23 cellular contexts compared by ENCODE assay signal in genomic region chr1:160911441-160911840, GRCh38. TPM values are rescaled to one million over a fixed set of nuclear protein-coding genes. Genes with fewer than 3 reads are reported as not detected.
DNase-seq lines count a peak whose midpoint lies in the region; ATAC-seq, FAIRE-seq and TF ChIP-seq lines count a peak whose summit lies in the region.
"Had no signal": no experiment of that assay in that cellular context is flagged by ENCODE, and none has a peak within 500 bp of the region (broad histone marks: within the 10 kb centered on the region; RNA-seq: fewer than 3 reads in every experiment).

No MANE protein-coding gene starts in this region.

- no peaks in the 10 kb centered on the region for H4K20me1 ChIP-seq in endothelial cell of umbilical vein (replicated peaks; ENCODE audit: control insufficient read depth, extremely low read depth, insufficient read depth, low read length)

- H3K4me1 Mint-ChIP-seq in mesothelial cell of epicardium = peaks cover 26% of the 10 kb centered on the region
- H3K4me1 Mint-ChIP-seq: natural killer cell, T-cell had no signal

- H3K27ac Mint-ChIP-seq in mesothelial cell of epicardium = peak overlapping the region; percentile 91
- H3K27ac Mint-ChIP-seq: natural killer cell, T-cell had no signal

- H3K36me3 Mint-ChIP-seq in mesothelial cell of epicardium = no peaks in the 10 kb centered on the region
- H3K36me3 Mint-ChIP-seq: natural killer cell, T-cell had no signal

- WGBS in right cardiac atrium = 19% methylated on average over 7 of the region's 7 CpGs
- WGBS in upper lobe of left lung, 2 donors = 41 to 42% methylated on average over 7 of the region's 7 CpGs

- POLR2A ChIA-PET in endothelial cell of umbilical vein (lab: Charles Lee) = no interaction called here

- ATAC-seq in right cardiac atrium (peak; percentile 86 to 87), upper lobe of left lung (ENCODE audit: low FRiP score in 2 of 2) (peak; percentile 8 to 88)
- ATAC-seq: A549, GM12878, natural killer cell, T-cell had no signal

- dilution Hi-C loops in endothelial cell of umbilical vein (cut with MboI; ENCODE audit: extremely low pct_ligation_motif_present, low sequenced_read_pairs) = no loop called here

- BruUV-seq in endothelial cell of umbilical vein (replicated peaks; lab: Mats Ljungman, UMichigan) = no TSS peak

- H3K27ac ChIP-seq in right cardiac atrium (ENCODE audit: low read length) (peak overlapping the region; percentile 3), left ventricle myocardium inferior (replicated peaks) (no peak overlapping the region), endothelial cell of umbilical vein (ENCODE audit: insufficient read depth, low read depth, low read length) (no peak overlapping the region), upper lobe of left lung (peak overlapping the region in 1 of 4 donors; percentile 30)
- H3K27ac ChIP-seq: A549, prostate gland, RWPE1, WERI-Rb-1 had no signal

- peak in 2 of 4 donors; percentile 41 to 54 for TF ChIP-seq EP300 in upper lobe of left lung (IDR thresholded peaks at IDR 0.05)

- CTCF ChIA-PET in endothelial cell of umbilical vein (lab: Charles Lee) = no interaction called here

- H3K4me3 ChIP-seq in right cardiac atrium (ENCODE audit: low read length) (no peak overlapping the region), left ventricle myocardium inferior (no peak overlapping the region), endothelial cell of umbilical vein (replicated peaks in 1 of 3; ENCODE audit: insufficient read depth in 1 of 3, low read depth in 1 of 3, low read length in 3 of 3) (no peak overlapping the region), upper lobe of left lung (no peak overlapping the region)
- H3K4me3 ChIP-seq: A549, GM12878, prostate gland, thyroid gland had no signal

- H3K27me3 ChIP-seq in right cardiac atrium (ENCODE audit: control insufficient read depth, insufficient read depth) (no peaks in the 10 kb centered on the region), left ventricle myocardium inferior (ENCODE audit: low read depth) (peaks cover 11% of the 10 kb centered on the region), endothelial cell of umbilical vein (ENCODE audit: control insufficient read depth in 2 of 2, insufficient read depth in 2 of 2, low read length in 2 of 2) (peaks cover 0 to 2% of the 10 kb centered on the region in 2 experiments), upper lobe of left lung (no peaks in the 10 kb centered on the region)
- H3K27me3 ChIP-seq: thyroid gland had no signal

- no peaks in the 10 kb centered on the region for H3K9me3 ChIP-seq in right cardiac atrium (ENCODE audit: control insufficient read depth, low read length)
- no peaks in the 10 kb centered on the region for H3K9me3 ChIP-seq in left ventricle myocardium inferior (replicated peaks)
- H3K9me3 ChIP-seq in endothelial cell of umbilical vein (replicated peaks; ENCODE audit: control insufficient read depth, insufficient read depth, low read length) = no peaks in the 10 kb centered on the region
- no peaks in the 10 kb centered on the region for H3K9me3 ChIP-seq in upper lobe of left lung
- H3K9me3 ChIP-seq: A549, prostate gland, thyroid gland had no signal

- H3K36me3 ChIP-seq in left ventricle myocardium inferior (no peaks in the 10 kb centered on the region), endothelial cell of umbilical vein (ENCODE audit: control insufficient read depth in 2 of 2, extremely low read depth in 1 of 2, insufficient read depth in 2 of 2, low read length in 2 of 2) (no peaks in the 10 kb centered on the region), upper lobe of left lung (no peaks in the 10 kb centered on the region)
- H3K36me3 ChIP-seq: prostate gland, thyroid gland, WERI-Rb-1 had no signal

- TF ChIP-seq POLR2A in endothelial cell of umbilical vein (IDR thresholded peaks at IDR 0.05; ENCODE audit: low read depth, low read length) (no peak), upper lobe of left lung (IDR thresholded peaks at IDR 0.05) (no peak)

- TF ChIP-seq CTCF in left ventricle myocardium inferior (IDR thresholded peaks at IDR 0.05; ENCODE audit: borderline replicate concordance) (no peak), endothelial cell of umbilical vein (IDR thresholded peaks at IDR 0.05; ENCODE audit: extremely low read depth in 1 of 2, insufficient read depth in 1 of 2, low read depth in 1 of 2, low read length in 2 of 2) (no peak), mesothelial cell of epicardium (IDR thresholded peaks at IDR 0.05; ENCODE audit: unreplicated experiment) (no peak), upper lobe of left lung (IDR thresholded peaks at IDR 0.05) (no peak)

- H3K9ac ChIP-seq in endothelial cell of umbilical vein (replicated peaks; ENCODE audit: extremely low read depth, insufficient read depth, low read length) = no peak overlapping the region

- H3K9me3 Mint-ChIP-seq in mesothelial cell of epicardium = no peaks in the 10 kb centered on the region
- H3K9me3 Mint-ChIP-seq: natural killer cell, T-cell had no signal

- no peaks in the 10 kb centered on the region for H3K27me3 Mint-ChIP-seq in mesothelial cell of epicardium (ENCODE audit: low read depth)
- H3K27me3 Mint-ChIP-seq: T-cell had no signal

- H3K4me2 ChIP-seq in endothelial cell of umbilical vein (ENCODE audit: insufficient read depth, low read length) = no peak overlapping the region
- H3K4me2 ChIP-seq: A549 had no signal

- intact Hi-C loops in right cardiac atrium (cut with DNase I) = no loop called here
- intact Hi-C loops in left ventricle myocardium inferior (cut with micrococcal nuclease) = no loop called here
- intact Hi-C loops in endothelial cell of umbilical vein (cut with micrococcal nuclease) = no loop called here

- DNase-seq in right cardiac atrium = no peak
- no peak for DNase-seq in left ventricle myocardium inferior
- peak; percentile 86 for DNase-seq in endothelial cell of umbilical vein (ENCODE audit: low read depth, low spot score)
- no peak for DNase-seq in mesothelial cell of epicardium (ENCODE audit: low spot score in 2 of 2, unreplicated experiment in 2 of 2)
- peak in 1 of 2 donors; percentile 34 for DNase-seq in upper lobe of left lung
- DNase-seq in NCI-H446 treated with DMSO at 0.1 percent for 48 hours (lab: John Stamatoyannopoulos, UW) = no peak
- no peak for DNase-seq in cortex of kidney (lab: John Stamatoyannopoulos, UW)
- no peak for DNase-seq in NCI-H1930 (lab: John Stamatoyannopoulos, UW)
- DNase-seq: activated CD4-positive, alpha-beta T cell treated with anti-CD3 and anti-CD28 coated beads, Interleukin-2, amount 50 U/mL, for 4 hours; activated naive CD4-positive, alpha-beta T cell treated with Interleukin-2 at 50 U/mL for 16 hours; C1 segment of cervical spinal cord; GF-D8; Kasumi-1; natural killer cell; NCI-H345; T-cell; thyroid gland; WERI-Rb-1 had no signal

- no peak overlapping the region for H3K4me3 Mint-ChIP-seq in mesothelial cell of epicardium
- H3K4me3 Mint-ChIP-seq: natural killer cell, T-cell had no signal

- no peak for FAIRE-seq in endothelial cell of umbilical vein (lab: Jason Lieb, UNC)
- FAIRE-seq: A549, GM12878 had no signal

- no peaks in the 10 kb centered on the region for H3K9me1 ChIP-seq in endothelial cell of umbilical vein (replicated peaks; ENCODE audit: control insufficient read depth, extremely low read depth, insufficient read depth, low read length)

- H3K4me1 ChIP-seq in right cardiac atrium (ENCODE audit: control insufficient read depth, insufficient read depth, low read length) (no peaks in the 10 kb centered on the region), left ventricle myocardium inferior (peaks cover 28% of the 10 kb centered on the region), endothelial cell of umbilical vein (ENCODE audit: control insufficient read depth, extremely low read depth, insufficient read depth, low read length) (no peaks in the 10 kb centered on the region), upper lobe of left lung (peaks cover 0 to 10% (median 5%) of the 10 kb centered on the region in 4 donors)
- H3K4me1 ChIP-seq: A549, prostate gland had no signal

- H2AFZ ChIP-seq in endothelial cell of umbilical vein (ENCODE audit: low read depth, low read length) = no peak overlapping the region

- H3K79me2 ChIP-seq in endothelial cell of umbilical vein (ENCODE audit: control insufficient read depth, insufficient read depth, low read length) = no peaks in the 10 kb centered on the region

RNA-seq across cellular contexts. Expression of gene ITLN1, which starts 26.5 kb away (rescaled TPM):
- total RNA-seq in right cardiac atrium = 10 to 100 TPM in 3 of 4 donors, 1 to 10 TPM in 1; 6.4 to 30.0 (median 21.2) TPM
- polyA plus RNA-seq in right cardiac atrium = 3.0 TPM
- total RNA-seq in left ventricle myocardium inferior = 1.0 TPM
- not detected in 2 replicates for total RNA-seq in endothelial cell of umbilical vein
- polyA plus RNA-seq in endothelial cell of umbilical vein = 0.12 and 0.24 TPM in 2 replicates
- polyA plus RNA-seq in endothelial cell of umbilical vein (2011; cell fraction: cytosol; rRNA removed) = 0.09 and 0.13 TPM in 2 replicates
- polyA plus RNA-seq in endothelial cell of umbilical vein (2011; cell fraction: nucleus; rRNA removed) = 0.13 TPM in 1 of 2 replicates, not detected in the other
- not detected in 2 replicates for polyA plus RNA-seq in endothelial cell of umbilical vein (2012)
- polyA minus RNA-seq in endothelial cell of umbilical vein = not detected in 2 replicates
- polyA minus RNA-seq in endothelial cell of umbilical vein (2011; cell fraction: cytosol; rRNA and poly(A)+ RNA removed) = not detected
- not detected in 2 replicates for polyA minus RNA-seq in endothelial cell of umbilical vein (2011; cell fraction: nucleus; rRNA and poly(A)+ RNA removed)
- 0.63 to 0.73 TPM in 2 of 3 replicates, not detected in the other for total RNA-seq in mesothelial cell of epicardium
- 10 to 100 TPM in 1 of 6 donors, 1 to 10 TPM in 4, not detected in 1; 1.2 to 28.8 (median 2.2) TPM for total RNA-seq in upper lobe of left lung
- total RNA-seq: GM12878, lung microvascular endothelial cell, natural killer cell, T-cell, thyroid gland had no signal
- polyA plus RNA-seq: A549, GM12878 had no signal

RNA-seq across cellular contexts. Expression of gene ITLN2, which starts 43.2 kb away (rescaled TPM):
- total RNA-seq in right cardiac atrium (1 to 10 TPM in 2 of 4 donors, under 1 TPM in 2; 0.58 to 2.1 (median 0.94) TPM), left ventricle myocardium inferior (0.19 TPM), endothelial cell of umbilical vein (not detected in 2 replicates), mesothelial cell of epicardium (0.41 to 0.80 TPM (median 0.72 TPM) in 3 replicates), upper lobe of left lung (10 to 100 TPM; 21.4 to 63.8 (median 38.8) TPM)
- polyA plus RNA-seq in right cardiac atrium (0.88 TPM), endothelial cell of umbilical vein (0.32 and 0.46 TPM in 2 replicates)
- polyA plus RNA-seq in endothelial cell of umbilical vein (2011; cell fraction: cytosol; rRNA removed) = 0.08 and 0.13 TPM in 2 replicates
- polyA plus RNA-seq in endothelial cell of umbilical vein (2011; cell fraction: nucleus; rRNA removed) = 0.26 TPM in 1 of 2 replicates, not detected in the other
- not detected in 2 replicates for polyA plus RNA-seq in endothelial cell of umbilical vein (2012)
- polyA minus RNA-seq in endothelial cell of umbilical vein = 0.93 TPM in 1 of 2 replicates, not detected in the other
- polyA minus RNA-seq in endothelial cell of umbilical vein (2011; cell fraction: cytosol; rRNA and poly(A)+ RNA removed) = not detected
- polyA minus RNA-seq in endothelial cell of umbilical vein (2011; cell fraction: nucleus; rRNA and poly(A)+ RNA removed) = 1.3 TPM in 1 of 2 replicates, not detected in the other
- total RNA-seq: GM12878, lung microvascular endothelial cell, natural killer cell, T-cell, thyroid gland had no signal
- polyA plus RNA-seq: GM12878 had no signal

RNA-seq across cellular contexts. Expression of gene CD244, which starts 48.8 kb away (rescaled TPM):
- total RNA-seq in right cardiac atrium (1 to 10 TPM in 2 of 4 donors, under 1 TPM in 2; 0.51 to 2.3 (median 0.86) TPM), left ventricle myocardium inferior (0.14 TPM), endothelial cell of umbilical vein (not detected in 2 replicates), mesothelial cell of epicardium (not detected in 3 replicates), upper lobe of left lung (1 to 10 TPM in 5 of 6 donors, under 1 TPM in 1; 0.78 to 4.1 (median 2.0) TPM)
- polyA plus RNA-seq in right cardiac atrium (0.29 TPM), endothelial cell of umbilical vein (not detected in 2 replicates)
- not detected in 2 replicates for polyA plus RNA-seq in endothelial cell of umbilical vein (2011; cell fraction: cytosol; rRNA removed)
- not detected in 2 replicates for polyA plus RNA-seq in endothelial cell of umbilical vein (2011; cell fraction: nucleus; rRNA removed)
- polyA plus RNA-seq in endothelial cell of umbilical vein (2012) = not detected in 2 replicates
- polyA minus RNA-seq in endothelial cell of umbilical vein = not detected in 2 replicates
- not detected for polyA minus RNA-seq in endothelial cell of umbilical vein (2011; cell fraction: cytosol; rRNA and poly(A)+ RNA removed)
- not detected in 2 replicates for polyA minus RNA-seq in endothelial cell of umbilical vein (2011; cell fraction: nucleus; rRNA and poly(A)+ RNA removed)
- total RNA-seq: lung microvascular endothelial cell had no signal

Comparison
In these comparisons a context has a peak if more than half of its experiments do, and no peak if none do; other contexts are left out.
1. RNA of gene ITLN2, which starts 43.2 kb away (total RNA-seq): 21.4 to 63.8 TPM in upper lobe of left lung; 0.58 to 2.1 TPM in right cardiac atrium, 0.41 to 0.80 TPM in mesothelial cell of epicardium, not detected in endothelial cell of umbilical vein and 0.19 TPM in left ventricle myocardium inferior (single experiment); every median in the first group is over 4 times any median in the second.